ENCODE assay signal across 32 cellular contexts in genomic region chr1:204627436-204627835, GRCh38. TPM values are rescaled to one million over a fixed set of nuclear protein-coding genes. Genes with fewer than 3 reads are reported as not detected.
"Had no signal": no experiment of that assay in that cellular context is flagged by ENCODE, and none has a peak within 500 bp of the region (broad histone marks: within the 10 kb centered on the region; RNA-seq: fewer than 3 reads in every experiment).

No MANE protein-coding gene starts in this region.

- ATAC-seq: activated CD4-positive, alpha-beta T cell treated with anti-CD3 and anti-CD28 coated beads for 36 hours; activated CD8-positive, alpha-beta T cell treated with anti-CD3 and anti-CD28 coated beads, Interleukin-2, amount 10 ng/mL, durations not matched to agents 7 days and 5 days; body of pancreas; Panc1 had no signal

- H3K4me3 ChIP-seq: adrenal gland, body of pancreas, breast epithelium, SJCRH30, SK-N-MC had no signal

- H3K4me1 Mint-ChIP-seq: activated CD4-positive, alpha-beta T cell treated with anti-CD3 and anti-CD28 coated beads for 36 hours; activated CD4-positive, alpha-beta T cell treated with anti-CD3 and anti-CD28 coated beads, Interleukin-2, amount 10 ng/mL, durations not matched to agents 7 days and 5 days; activated naive CD4-positive, alpha-beta T cell treated with anti-CD3 and anti-CD28 coated beads, Interleukin-2, amount 50 U/mL, for 24 hours had no signal

- H3K36me3 Mint-ChIP-seq: activated naive CD4-positive, alpha-beta T cell treated with anti-CD3 and anti-CD28 coated beads, Interleukin-2, amount 50 U/mL, for 24 hours had no signal

- H3K9me3 Mint-ChIP-seq: activated CD4-positive, alpha-beta T cell treated with anti-CD3 and anti-CD28 coated beads, Interleukin-2, amount 10 ng/mL, durations not matched to agents 7 days and 5 days; activated naive CD4-positive, alpha-beta T cell treated with anti-CD3 and anti-CD28 coated beads, Interleukin-2, amount 50 U/mL, for 24 hours; activated T-cell treated with anti-CD3 and anti-CD28 coated beads, Interleukin-2, amount 50 U/mL, for 24 hours; activated T-helper 2 cell treated with anti-CD3 and anti-CD28 coated beads, Interferon-gamma antibody, Interleukin-2, Interleukin-4, amounts not matched to agents 10 μg/mL and 5 μg/mL and 100 μg/mL, durations not matched to agents 14 hours and 24 hours and 36 hours had no signal

- H3K27ac ChIP-seq: adrenal gland, body of pancreas, breast epithelium, SJCRH30, SK-N-MC, WERI-Rb-1 had no signal

- H3K27me3 ChIP-seq: breast epithelium had no signal

- H3K36me3 ChIP-seq: adrenal gland, breast epithelium, SJCRH30 had no signal

- H3K9me3 ChIP-seq: adrenal gland, body of pancreas, breast epithelium, SJCRH30 had no signal

- DNase-seq: activated CD4-positive, alpha-beta T cell treated with anti-CD3 and anti-CD28 coated beads for 36 hours; activated CD4-positive, alpha-beta T cell treated with anti-CD3 and anti-CD28 coated beads, Interleukin-2, amount 10 ng/mL, durations not matched to agents 7 days and 5 days; activated CD4-positive, alpha-beta T cell treated with anti-CD3 and anti-CD28 coated beads, Interleukin-2, amount 50 U/mL, for 48 hours; activated CD8-positive, alpha-beta T cell treated with anti-CD3 and anti-CD28 coated beads, Interleukin-2, amount 10 ng/mL, durations not matched to agents 7 days and 5 days; activated gamma-delta T cell; activated naive CD4-positive, alpha-beta T cell treated with Interleukin-2 at 50 U/mL for 16 hours; activated T-cell treated with anti-CD3 and anti-CD28 coated beads, Interleukin-2, amount 50 U/mL, for 24 hours; adrenal gland; body of pancreas; Karpas-422; KBM-7; NCI-H1105 treated with DMSO at 0.1 percent for 48 hours; NCI-H1436; NCI-H1694; NCI-H1930; NCI-H2081 treated with DMSO at 0.1 percent for 48 hours; NCI-H510A; NCI-H526 treated with DMSO at 0.1 percent for 48 hours; NCI-H774; SHP77; SJCRH30; T1000; WERI-Rb-1 had no signal

- H3K27ac Mint-ChIP-seq: activated CD4-positive, alpha-beta T cell treated with anti-CD3 and anti-CD28 coated beads for 36 hours; activated CD4-positive, alpha-beta T cell treated with anti-CD3 and anti-CD28 coated beads, Interleukin-2, amount 10 ng/mL, durations not matched to agents 7 days and 5 days; activated CD8-positive, alpha-beta T cell treated with anti-CD3 and anti-CD28 coated beads, Interleukin-2, amount 10 ng/mL, durations not matched to agents 7 days and 5 days; activated naive CD4-positive, alpha-beta T cell treated with anti-CD3 and anti-CD28 coated beads, Interleukin-2, amount 50 U/mL, for 24 hours; activated T-cell treated with anti-CD3 and anti-CD28 coated beads, Interleukin-2, amount 50 U/mL, for 24 hours; activated T-helper 2 cell treated with anti-CD3 and anti-CD28 coated beads, Interferon-gamma antibody, Interleukin-2, Interleukin-4, amounts not matched to agents 10 μg/mL and 5 μg/mL and 100 μg/mL, durations not matched to agents 14 hours and 24 hours and 36 hours had no signal

- H3K4me3 Mint-ChIP-seq: activated CD4-positive, alpha-beta T cell treated with anti-CD3 and anti-CD28 coated beads for 36 hours; activated CD4-positive, alpha-beta T cell treated with anti-CD3 and anti-CD28 coated beads, Interleukin-2, amount 10 ng/mL, durations not matched to agents 7 days and 5 days; activated CD8-positive, alpha-beta T cell treated with anti-CD3 and anti-CD28 coated beads, Interleukin-2, amount 10 ng/mL, durations not matched to agents 7 days and 5 days; activated naive CD4-positive, alpha-beta T cell treated with anti-CD3 and anti-CD28 coated beads, Interleukin-2, amount 50 U/mL, for 24 hours; activated T-cell treated with anti-CD3 and anti-CD28 coated beads, Interleukin-2, amount 50 U/mL, for 24 hours had no signal

- H3K4me1 ChIP-seq: body of pancreas, breast epithelium had no signal

- FAIRE-seq: astrocyte had no signal

RNA-seq across cellular contexts. Expression of gene LRRN2, which starts 58.1 kb away (rescaled TPM):
- total RNA-seq: activated CD4-positive, alpha-beta T cell treated with anti-CD3 and anti-CD28 coated beads, Interleukin-2, amount 10 ng/mL, durations not matched to agents 7 days and 5 days; activated CD8-positive, alpha-beta T cell treated with anti-CD3 and anti-CD28 coated beads, Interleukin-2, amount 10 ng/mL, durations not matched to agents 7 days and 5 days; activated T-helper 2 cell treated with anti-CD3 and anti-CD28 coated beads, Interferon-gamma antibody, Interleukin-2, Interleukin-4, amounts not matched to agents 10 μg/mL and 5 μg/mL and 100 μg/mL, durations not matched to agents 14 hours and 24 hours and 36 hours; MCF 10A; RPMI7951; SJCRH30; T-helper 2 cell treated with Interferon-gamma antibody and Interleukin-4, amounts not matched to agents 100 ng/mL and 5 ng/mL, for 36 hours had no signal
